ENCODE assay signal across 1 cellular context in genomic region chr16:77190478-77191258, GRCh38.
A peak's percentile ranks its signal among the peaks of the same experiment; 100 is the strongest.
TF ChIP-seq lines count a peak whose summit lies in the region.

TSS of gene MON1B (plus strand) at chr16:77191190. CDS start at chr16:77191486, 296 bp downstream.

TF ChIP-seq in HepG2, 621 proteins besides CTCF, POLR2A, EP300 and RAD21 (continued from another document and continues in another):
- TF ChIP-seq ZNF790 (CRISPR knock-in tag; IDR thresholded peaks at IDR 0.05; ENCODE audit: borderline replicate concordance) (peak; percentile 49; the same call in 1 of the 2 replicates), LRRFIP1 (CRISPR knock-in tag; conservative IDR thresholded peaks at IDR 0.05) (no peak), RFX5 (IDR thresholded peaks at IDR 0.05; ENCODE audit: low read depth, low read length) (peak; percentile 81), MTA3 (CRISPR knock-in tag; IDR thresholded peaks at IDR 0.05) (no peak), KDM5A (IDR thresholded peaks at IDR 0.05; ENCODE audit: borderline replicate concordance, low read length) (peak; percentile 82; the same call in 1 of the 2 replicates), ZNF558 (CRISPR knock-in tag; IDR thresholded peaks at IDR 0.05; ENCODE audit: borderline replicate concordance) (peak; percentile 32; the same call in 1 of the 2 replicates), MAZ (IDR thresholded peaks at IDR 0.05; ENCODE audit: borderline replicate concordance, low read depth, low read length) (peak; percentile 82; the same call in 1 of the 2 replicates), MAZ (CRISPR knock-in tag; IDR thresholded peaks at IDR 0.05; ENCODE audit: low read depth) (no peak), TAF1 (CRISPR knock-in tag; IDR thresholded peaks at IDR 0.05) (peak; percentile 88), PRDM10 (CRISPR knock-in tag; IDR thresholded peaks at IDR 0.05; ENCODE audit: low read depth) (peak; percentile 71), ZNF225 (CRISPR knock-in tag; IDR thresholded peaks at IDR 0.05) (peak; percentile 27; the same call in 1 of the 2 replicates), ZNF839 (CRISPR knock-in tag; IDR thresholded peaks at IDR 0.05; ENCODE audit: borderline replicate concordance) (no peak), PCBP2 (optimal IDR thresholded peaks at IDR 0.05; ENCODE audit: low read depth, low read length, poor library complexity, severe bottlenecking) (no peak), ZFX (CRISPR knock-in tag; IDR thresholded peaks at IDR 0.05; ENCODE audit: low read depth) (peak; percentile 94), TCF7 (IDR thresholded peaks at IDR 0.05; ENCODE audit: low read depth) (no peak), ZNF782 (CRISPR knock-in tag; IDR thresholded peaks at IDR 0.05; ENCODE audit: borderline replicate concordance) (no peak), IRX3 (CRISPR knock-in tag; IDR thresholded peaks at IDR 0.05; ENCODE audit: borderline replicate concordance, low read depth) (no peak), NPAS2 (CRISPR knock-in tag; IDR thresholded peaks at IDR 0.05; ENCODE audit: borderline replicate concordance) (no peak), CEBPZ (IDR thresholded peaks at IDR 0.05; ENCODE audit: low read length) (peak; percentile 73), NR2F2 (IDR thresholded peaks at IDR 0.05; ENCODE audit: borderline replicate concordance, low read depth) (peak; percentile 30; the same call in 1 of the 2 replicates), CAMTA2 (CRISPR knock-in tag; IDR thresholded peaks at IDR 0.05; ENCODE audit: borderline replicate concordance) (no peak; the same call in 1 of the 2 replicates), SSRP1 (CRISPR knock-in tag; IDR thresholded peaks at IDR 0.05) (no peak), KDM5B (CRISPR knock-in tag; IDR thresholded peaks at IDR 0.05; ENCODE audit: borderline replicate concordance) (peak; percentile 54; the same call in 1 of the 2 replicates), KLF9 (CRISPR knock-in tag; IDR thresholded peaks at IDR 0.05; ENCODE audit: low read depth) (0 out of 2 replicates have a peak, but pooled peaks have one; percentile 4), PAWR (CRISPR knock-in tag; IDR thresholded peaks at IDR 0.05; ENCODE audit: borderline replicate concordance) (no peak), ZNF331 (CRISPR knock-in tag; IDR thresholded peaks at IDR 0.05) (peak; percentile 5; the same call in 1 of the 2 replicates), ZNF383 (CRISPR knock-in tag; IDR thresholded peaks at IDR 0.05; ENCODE audit: borderline replicate concordance) (no peak), TEAD3 (CRISPR knock-in tag; optimal IDR thresholded peaks at IDR 0.05; ENCODE audit: borderline replicate concordance) (peak; percentile 60), ATM (IDR thresholded peaks at IDR 0.05; ENCODE audit: borderline replicate concordance) (no peak), ZNF816 (CRISPR knock-in tag; IDR thresholded peaks at IDR 0.05; ENCODE audit: borderline replicate concordance) (peak; percentile 79; the same call in 1 of the 2 replicates), ZMAT5 (CRISPR knock-in tag; IDR thresholded peaks at IDR 0.05; ENCODE audit: borderline replicate concordance, low read depth) (no peak), PHF8 (CRISPR knock-in tag; IDR thresholded peaks at IDR 0.05) (peak; percentile 93), ZNF3 (CRISPR knock-in tag; IDR thresholded peaks at IDR 0.05) (no peak), ZNF17 (CRISPR knock-in tag; IDR thresholded peaks at IDR 0.05) (no peak), SMARCE1 (IDR thresholded peaks at IDR 0.05; ENCODE audit: borderline replicate concordance) (no peak), ESRRA (CRISPR knock-in tag; IDR thresholded peaks at IDR 0.05; ENCODE audit: low read depth) (no peak; the same call in 1 of the 2 replicates), THAP9 (CRISPR knock-in tag; IDR thresholded peaks at IDR 0.05; ENCODE audit: borderline replicate concordance) (peak; percentile 88), ZBED4 (CRISPR knock-in tag; IDR thresholded peaks at IDR 0.05; ENCODE audit: borderline replicate concordance) (0 out of 2 replicates have a peak, but pooled peaks have one; percentile 50), ZBTB4 (CRISPR knock-in tag; IDR thresholded peaks at IDR 0.05; ENCODE audit: borderline replicate concordance) (0 out of 2 replicates have a peak, but pooled peaks have one; percentile 49), ZNF678 (CRISPR knock-in tag; IDR thresholded peaks at IDR 0.05) (0 out of 2 replicates have a peak, but pooled peaks have one; percentile 36)
